In the genomic region with DNA sequence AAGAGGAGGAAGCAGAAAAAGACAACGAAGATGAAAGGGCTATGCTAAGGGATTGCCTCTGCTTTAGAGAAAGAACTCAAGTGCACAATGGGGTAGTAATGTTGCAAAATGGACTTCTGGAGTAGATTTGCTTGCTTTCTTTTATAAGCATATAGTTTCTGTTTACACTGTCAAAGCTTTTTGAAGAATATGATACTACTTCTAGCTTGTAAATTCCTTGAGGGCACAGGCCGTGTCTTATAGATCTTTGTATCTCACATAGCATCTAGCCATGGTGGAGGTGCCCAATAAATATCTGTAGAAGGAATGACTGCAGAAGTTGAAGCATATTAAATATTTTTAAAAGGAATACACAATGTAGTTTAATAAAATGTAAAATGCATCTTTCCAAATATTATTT, we compare ENCODE assay signal across 27 cellular contexts.
"Had no signal": no experiment of that assay in that cellular context is flagged by ENCODE, and none has a peak within 500 bp of the region (broad histone marks: within the 10 kb centered on the region; RNA-seq: fewer than 3 reads in every experiment).

No MANE protein-coding gene starts in this region.

- DNase-seq: natural killer cell; occipital lobe; ovary; posterior cingulate gyrus; psoas muscle; right cardiac atrium; right lobe of liver; sigmoid colon; small intestine; stimulated activated CD4-positive, alpha-beta T cell treated with anti-CD3 and anti-CD28 coated beads, Interleukin-12 subunit alpha, Interleukin-12 subunit beta, amount 100 ng/mL, for 4 hours; stimulated activated CD4-positive, alpha-beta T cell treated with anti-CD3 and anti-CD28 coated beads, Interleukin-1b, Interleukin-23, amount 100 ng/mL, for 48 hours; stimulated activated CD4-positive, alpha-beta T cell treated with anti-CD3 and anti-CD28 coated beads, Interleukin-4, amount 100 ng/mL, for 1 hour; stimulated activated CD4-positive, alpha-beta T cell treated with anti-CD3 and anti-CD28 coated beads, Interleukin-4, amount 100 ng/mL, for 4 hours; stimulated activated CD8-positive, alpha-beta memory T cell treated with anti-CD3 and anti-CD28 coated beads, Interleukin-4, amount 100 ng/mL, for 48 hours; stimulated activated naive CD4-positive, alpha-beta T cell; stimulated activated naive CD8-positive, alpha-beta T cell treated with anti-CD3 and anti-CD28 coated beads, Interleukin-15, amount 100 ng/mL, for 72 hours; stimulated activated naive CD8-positive, alpha-beta T cell treated with anti-CD3 and anti-CD28 coated beads, Interleukin-15, Interleukin-2, amounts not matched to agents 100 U/mL and 50 U/mL, for 24 hours; substantia nigra; testis; tibial artery; transverse colon; upper lobe of right lung; uterus had no signal

- H3K4me3 ChIP-seq: neural progenitor cell, ovary, psoas muscle, right lobe of liver, sigmoid colon, suprapubic skin, testis, tibial artery, transverse colon, upper lobe of right lung, uterus had no signal

- ATAC-seq: natural killer cell; psoas muscle; right cardiac atrium; right lobe of liver; stimulated activated memory B cell treated with anti-CD40 and anti-IgM and Interleukin-4, amounts not matched to agents 10 μg/mL and 1 μg/mL and 100 μg/mL, for 72 hours; stimulated activated naive CD8-positive, alpha-beta T cell treated with anti-CD3 and anti-CD28 coated beads, Interleukin-15, amount 100 ng/mL, for 72 hours; stimulated activated naive CD8-positive, alpha-beta T cell treated with anti-CD3 and anti-CD28 coated beads, Interleukin-15, Interleukin-2, amounts not matched to agents 100 U/mL and 50 U/mL, for 24 hours; upper lobe of right lung had no signal

- H3K9me3 ChIP-seq: ovary, psoas muscle, right lobe of liver, sigmoid colon, suprapubic skin, testis, tibial artery, transverse colon, upper lobe of right lung, uterus had no signal

- H3K4me2 ChIP-seq: neural progenitor cell had no signal

- H3K27me3 ChIP-seq: neural progenitor cell, ovary, testis, tibial artery, transverse colon had no signal

- H3K27ac ChIP-seq: neural progenitor cell, ovary, parathyroid adenoma, psoas muscle, right lobe of liver, sigmoid colon, suprapubic skin, testis, tibial artery, transverse colon, upper lobe of right lung, uterus had no signal

- H3K36me3 ChIP-seq: neural progenitor cell, ovary, right lobe of liver, sigmoid colon, suprapubic skin, tibial artery, transverse colon, upper lobe of right lung, uterus had no signal

- H3K4me1 ChIP-seq: neural progenitor cell, parathyroid adenoma, psoas muscle, right lobe of liver, sigmoid colon, suprapubic skin, testis, tibial artery, transverse colon, upper lobe of right lung, uterus had no signal
